ENCODE assay signal across 8 cellular contexts in the genomic region with DNA sequence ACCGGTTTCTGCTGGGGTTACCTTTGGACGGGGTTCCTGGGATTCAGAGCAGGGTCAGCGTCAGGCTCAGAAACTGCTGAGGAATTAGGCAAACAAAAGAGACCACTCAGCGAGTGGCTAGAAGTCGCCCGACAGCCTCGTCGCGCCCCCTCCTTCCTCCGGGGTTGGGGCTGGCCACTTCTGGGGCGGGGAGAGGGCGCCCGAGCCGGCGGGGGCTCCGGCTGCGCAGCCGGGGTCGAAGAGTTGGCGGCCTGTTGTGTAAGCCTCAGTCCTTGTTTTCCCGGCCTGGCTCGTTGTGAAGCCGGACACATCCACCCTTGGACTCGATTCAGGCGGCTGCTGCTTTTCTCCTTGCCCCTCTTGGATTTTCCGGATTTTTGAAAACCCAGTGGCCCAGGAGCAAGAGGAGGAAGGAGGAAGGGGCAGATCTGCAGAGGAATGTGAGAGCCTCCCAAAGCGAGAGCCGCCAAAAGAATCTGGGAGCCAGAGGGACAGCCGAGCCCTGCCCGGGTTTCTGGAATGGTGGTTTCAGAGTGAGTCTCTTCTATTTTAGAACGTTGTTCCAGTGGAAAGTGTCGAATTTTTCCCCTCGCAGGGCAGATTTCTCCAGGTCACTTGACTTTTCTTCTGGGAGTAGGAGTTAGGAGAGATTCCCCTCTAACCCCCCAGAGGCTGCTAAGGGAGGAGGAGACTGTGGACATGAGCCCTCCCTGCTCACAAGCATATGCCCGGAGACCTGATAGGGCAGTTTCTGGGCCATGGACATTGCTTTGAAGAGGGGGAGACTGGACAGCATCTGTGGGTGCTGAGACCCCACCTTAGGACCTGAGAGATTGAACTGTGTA. TPM values are rescaled to one million over a fixed set of nuclear protein-coding genes. Genes with fewer than 3 reads are reported as not detected.
DNase-seq lines count a peak whose midpoint lies in the region; ATAC-seq, FAIRE-seq and TF ChIP-seq lines count a peak whose summit lies in the region.

No MANE protein-coding gene starts in this region.

- no peaks in the 10 kb centered on the region for H3K9me3 Mint-ChIP-seq in endodermal cell

- no peaks in the 10 kb centered on the region for H3K9me3 ChIP-seq in Peyer's patch
- H3K9me3 ChIP-seq in endodermal cell (ENCODE audit: control insufficient read depth, low read length), result no peaks in the 10 kb centered on the region
- H3K9me3 ChIP-seq in mononuclear cell (ENCODE audit: low read depth, low read length), result no peaks in the 10 kb centered on the region

- no peak for ATAC-seq in HG03571 (IDR thresholded peaks at IDR 0.05; ENCODE audit: unreplicated experiment)

- H3K36me3 ChIP-seq in Peyer's patch, result no peaks in the 10 kb centered on the region
- H3K36me3 ChIP-seq in endodermal cell (ENCODE audit: control insufficient read depth, insufficient read depth, low read length), result peaks cover 18% of the 10 kb centered on the region

- DNase-seq in G401 (ENCODE audit: low spot score) (peak; percentile 54), Peyer's patch (peak in 1 of 3 donors; percentile 62), endodermal cell (peak; percentile 85), urothelium cell line (ENCODE audit: low spot score) (peak; percentile 50), H54 (ENCODE audit: insufficient read length, low spot score) (no peak), SK-N-DZ (ENCODE audit: low spot score) (no peak)

- 2% methylated on average over 17 to 34 of the region's 34 CpGs for WGBS in endodermal cell (ENCODE audit: insufficient coverage in 1 of 2, insufficient read length in 1 of 2), 2 experiments

- H3K9ac ChIP-seq in endodermal cell (ENCODE audit: extremely low read depth, low read length, poor library complexity, severe bottlenecking), result peak overlapping the region; percentile 93

- H3K27me3 ChIP-seq in Peyer's patch (no peaks in the 10 kb centered on the region), endodermal cell (ENCODE audit: control insufficient read depth, insufficient read depth, low read length, poor library complexity, severe bottlenecking) (peaks cover 9% of the 10 kb centered on the region), mononuclear cell (ENCODE audit: insufficient read depth, low read length) (peaks cover 5% of the 10 kb centered on the region)

- H3K4me1 Mint-ChIP-seq in endodermal cell, result peaks cover 50% of the 10 kb centered on the region

- peak overlapping the region; percentile 86 for H3K4me3 Mint-ChIP-seq in endodermal cell

- TF ChIP-seq POLR2A in Peyer's patch (IDR thresholded peaks at IDR 0.05), result no peak
- no peak for TF ChIP-seq POLR2A in H54 (IDR thresholded peaks at IDR 0.05; ENCODE audit: low read depth, low read length)

- peaks cover 21% of the 10 kb centered on the region for H3K36me3 Mint-ChIP-seq in endodermal cell (ENCODE audit: low read depth)

- H3K27me3 Mint-ChIP-seq in endodermal cell (ENCODE audit: insufficient read depth), result peaks cover 23% of the 10 kb centered on the region

- TF ChIP-seq CTCF in Peyer's patch (IDR thresholded peaks at IDR 0.05), result peak in 1 of 6 experiments; percentile 4
- peak; percentile 6 for TF ChIP-seq CTCF in endodermal cell (conservative IDR thresholded peaks at IDR 0.05)

- peak overlapping the region; percentile 98 for H3K27ac Mint-ChIP-seq in endodermal cell

- FAIRE-seq in urothelium cell line (lab: Jason Lieb, UNC) (no peak), H54 (lab: Jason Lieb, UNC) (no peak)

- in situ Hi-C loops in G401 (cut with HindIII; ENCODE audit: low sequenced_read_pairs), result no loop called here

- H3K4me3 ChIP-seq in Peyer's patch (peak overlapping the region; percentile 72 to 82 (median 78)), endodermal cell (ENCODE audit: low read length) (peak overlapping the region; percentile 88), mononuclear cell (ENCODE audit: low read length) (peak overlapping the region; percentile 63)

- H3K27ac ChIP-seq in Peyer's patch, result peak overlapping the region; percentile 77 to 96 (median 88)
- H3K27ac ChIP-seq in endodermal cell (ENCODE audit: low read depth, low read length), result peak overlapping the region; percentile 89

- H3K4me1 ChIP-seq in Peyer's patch (peaks cover 0 to 61% (median 2%) of the 10 kb centered on the region in 4 donors), endodermal cell (ENCODE audit: control insufficient read depth, insufficient read depth, low read length) (peaks cover 12% of the 10 kb centered on the region), mononuclear cell (ENCODE audit: insufficient read depth, low read length) (peaks cover 31% of the 10 kb centered on the region)

RNA-seq across cellular contexts. Expression of gene SNX33, which starts 0.7 kb away (rescaled TPM):
- total RNA-seq in G401 (2014; rRNA removed; shearing (Covaris generic)), result 13.9 and 15.1 TPM in 2 replicates
- 10 to 100 TPM; 35.5 to 53.7 (median 49.5) TPM for total RNA-seq in Peyer's patch
- 10 to 100 TPM; 18.9 to 23.2 TPM for total RNA-seq in endodermal cell
- polyA plus RNA-seq in endodermal cell (2013, experiment 1 of 2), result 13.1 TPM
- polyA plus RNA-seq in endodermal cell (2013, experiment 2 of 2), result 14.2 TPM
- 1.2 TPM for total RNA-seq in mononuclear cell
- polyA plus RNA-seq in SK-N-DZ (2014; cell fraction: cytosol; rRNA removed), result 3.5 and 4.2 TPM in 2 replicates
- 7.1 and 10.5 TPM in 2 replicates for polyA plus RNA-seq in SK-N-DZ (2014; cell fraction: nucleus; rRNA removed)

RNA-seq across cellular contexts. Expression of gene IMP3, which starts 8.4 kb away (rescaled TPM):
- total RNA-seq in G401 (2014; rRNA removed; shearing (Covaris generic)), result 118 and 123 TPM in 2 replicates
- 100 to 1,000 TPM in 3 of 4 donors, 10 to 100 TPM in 1; 96.8 to 133 (median 124) TPM for total RNA-seq in Peyer's patch
- 10 to 100 TPM; 52.2 to 58.2 TPM for total RNA-seq in endodermal cell
- polyA plus RNA-seq in endodermal cell (2013, experiment 1 of 2), result 38.3 TPM
- 34.4 TPM for polyA plus RNA-seq in endodermal cell (2013, experiment 2 of 2)
- 59.2 TPM for total RNA-seq in mononuclear cell
- 206 and 226 TPM in 2 replicates for polyA plus RNA-seq in SK-N-DZ (2014; cell fraction: cytosol; rRNA removed)
- polyA plus RNA-seq in SK-N-DZ (2014; cell fraction: nucleus; rRNA removed), result 135 and 163 TPM in 2 replicates

RNA-seq across cellular contexts. Expression of gene SNUPN, which starts 22.9 kb away (rescaled TPM):
- 19.3 and 37.4 TPM in 2 replicates for total RNA-seq in G401 (2014; rRNA removed; shearing (Covaris generic))
- total RNA-seq in Peyer's patch (10 to 100 TPM; 11.5 to 32.2 (median 17.4) TPM), endodermal cell (10 to 100 TPM; 17.2 to 26.4 TPM), mononuclear cell (10.1 TPM)
- 20.7 TPM for polyA plus RNA-seq in endodermal cell (2013, experiment 1 of 2)
- polyA plus RNA-seq in endodermal cell (2013, experiment 2 of 2), result 16.8 TPM
- 24.8 and 29.2 TPM in 2 replicates for polyA plus RNA-seq in SK-N-DZ (2014; cell fraction: cytosol; rRNA removed)
- polyA plus RNA-seq in SK-N-DZ (2014; cell fraction: nucleus; rRNA removed), result 13.8 and 15.6 TPM in 2 replicates

Comparison
In these comparisons a context has a peak if more than half of its experiments do, and no peak if none do; other contexts are left out.
1. DNase-seq: peak in G401 (single experiment), endodermal cell (single experiment) and urothelium cell line (single experiment); none in H54 (single experiment) and SK-N-DZ (single experiment).
2. Peak in every context shown above with its lines, with median percentiles within 50 percentile points of each other: H3K4me3 ChIP-seq.